Comparison of ENCODE assay signal across 1 cellular context in genomic region chr17:42517516-42517915, GRCh38.
TF ChIP-seq lines count a peak whose summit lies in the region.

No MANE protein-coding gene starts in this region.

TF ChIP-seq in HepG2, 621 proteins besides CTCF, POLR2A, EP300 and RAD21 (continues in another document):
- no peak for TF ChIP-seq SUZ12 (IDR thresholded peaks at IDR 0.05; ENCODE audit: low read depth, low read length)
- TF ChIP-seq HMGA1 (CRISPR knock-in tag; conservative IDR thresholded peaks at IDR 0.05), result no peak
- TF ChIP-seq REXO4 (CRISPR knock-in tag; IDR thresholded peaks at IDR 0.05; ENCODE audit: borderline replicate concordance), result no peak
- no peak for TF ChIP-seq NBN (conservative IDR thresholded peaks at IDR 0.05)
- no peak for TF ChIP-seq ZFYVE20 (CRISPR knock-in tag; IDR thresholded peaks at IDR 0.05; ENCODE audit: borderline replicate concordance, low read depth)
- no peak for TF ChIP-seq CHCHD3 (CRISPR knock-in tag; IDR thresholded peaks at IDR 0.05)
- no peak for TF ChIP-seq ZNF484 (CRISPR knock-in tag; IDR thresholded peaks at IDR 0.05; ENCODE audit: borderline replicate concordance, low read depth)
- TF ChIP-seq SKIL (CRISPR knock-in tag; IDR thresholded peaks at IDR 0.05; ENCODE audit: borderline replicate concordance), result no peak
- TF ChIP-seq RBM22 (optimal IDR thresholded peaks at IDR 0.05; ENCODE audit: low read length), result peak; percentile 90
- TF ChIP-seq MXD1 (CRISPR knock-in tag; IDR thresholded peaks at IDR 0.05), result no peak
- TF ChIP-seq RFXAP (CRISPR knock-in tag; IDR thresholded peaks at IDR 0.05; ENCODE audit: borderline replicate concordance), result peak; percentile 49; the same call in 1 of the 2 replicates
- TF ChIP-seq NAIF1 (CRISPR knock-in tag; IDR thresholded peaks at IDR 0.05; ENCODE audit: borderline replicate concordance), result no peak
- no peak for TF ChIP-seq KDM6A (CRISPR knock-in tag; IDR thresholded peaks at IDR 0.05; ENCODE audit: low read depth)
- TF ChIP-seq ZNF263 (CRISPR knock-in tag; IDR thresholded peaks at IDR 0.05), result 0 out of 2 replicates have a peak, but pooled peaks have one; percentile 23
- TF ChIP-seq ZNF770 (CRISPR knock-in tag; IDR thresholded peaks at IDR 0.05), result peak; percentile 37; the same call in 1 of the 2 replicates
- TF ChIP-seq ISL2 (CRISPR knock-in tag; IDR thresholded peaks at IDR 0.05), result no peak
- no peak for TF ChIP-seq FOXK2 (IDR thresholded peaks at IDR 0.05)
- TF ChIP-seq MXD4 (CRISPR knock-in tag; IDR thresholded peaks at IDR 0.05), result peak; percentile 50; the same call in 1 of the 2 replicates
- TF ChIP-seq GTF3A (CRISPR knock-in tag; conservative IDR thresholded peaks at IDR 0.05), result no peak; the same call in 1 of the 2 replicates
- no peak for TF ChIP-seq ZNF496 (CRISPR knock-in tag; IDR thresholded peaks at IDR 0.05; ENCODE audit: insufficient replicate concordance)
- TF ChIP-seq ZC3H13 (CRISPR knock-in tag; IDR thresholded peaks at IDR 0.05), result no peak
- TF ChIP-seq ZNF362 (CRISPR knock-in tag; IDR thresholded peaks at IDR 0.05; ENCODE audit: borderline replicate concordance), result peak; percentile 53; the same call in 1 of the 2 replicates
- TF ChIP-seq PHB2 (IDR thresholded peaks at IDR 0.05; ENCODE audit: partially characterized antibody), result no peak
- TF ChIP-seq ZBTB43 (CRISPR knock-in tag; conservative IDR thresholded peaks at IDR 0.05), result peak; percentile 27; the same call in 1 of the 2 replicates
- TF ChIP-seq ZNF570 (CRISPR knock-in tag; IDR thresholded peaks at IDR 0.05; ENCODE audit: borderline replicate concordance), result no peak
- no peak for TF ChIP-seq YEATS2 (CRISPR knock-in tag; IDR thresholded peaks at IDR 0.05; ENCODE audit: borderline replicate concordance)
- no peak for TF ChIP-seq ZNF773 (CRISPR knock-in tag; IDR thresholded peaks at IDR 0.05; ENCODE audit: borderline replicate concordance)
- TF ChIP-seq CREB3 (CRISPR knock-in tag; IDR thresholded peaks at IDR 0.05), result no peak
- peak; percentile 42; the same call in 1 of the 2 replicates for TF ChIP-seq HINFP (CRISPR knock-in tag; IDR thresholded peaks at IDR 0.05; ENCODE audit: low read depth)
- no peak for TF ChIP-seq ZNF777 (CRISPR knock-in tag; IDR thresholded peaks at IDR 0.05)
- no peak for TF ChIP-seq ZHX2 (IDR thresholded peaks at IDR 0.05; ENCODE audit: low read depth)
- TF ChIP-seq ZHX2 (CRISPR knock-in tag; IDR thresholded peaks at IDR 0.05; ENCODE audit: borderline replicate concordance), result 0 out of 2 replicates have a peak, but pooled peaks have one; percentile 63
- TF ChIP-seq ZNF335 (CRISPR knock-in tag; IDR thresholded peaks at IDR 0.05), result no peak
- no peak for TF ChIP-seq HCFC1 (IDR thresholded peaks at IDR 0.05; ENCODE audit: low read depth, low read length)
- no peak for TF ChIP-seq NFIB (CRISPR knock-in tag; IDR thresholded peaks at IDR 0.05; ENCODE audit: borderline replicate concordance)
- TF ChIP-seq ZNF33A (CRISPR knock-in tag; IDR thresholded peaks at IDR 0.05; ENCODE audit: borderline replicate concordance), result no peak
- no peak for TF ChIP-seq ZNF33B (CRISPR knock-in tag; IDR thresholded peaks at IDR 0.05)
- TF ChIP-seq ZNF383 (CRISPR knock-in tag; IDR thresholded peaks at IDR 0.05; ENCODE audit: borderline replicate concordance), result peak; percentile 67; the same call in 1 of the 2 replicates
- TF ChIP-seq ZKSCAN8 (CRISPR knock-in tag; IDR thresholded peaks at IDR 0.05; ENCODE audit: borderline replicate concordance), result peak; percentile 43; the same call in 1 of the 2 replicates
- TF ChIP-seq ZNF747 (CRISPR knock-in tag; IDR thresholded peaks at IDR 0.05; ENCODE audit: borderline replicate concordance), result no peak
- no peak for TF ChIP-seq MATR3 (CRISPR knock-in tag; IDR thresholded peaks at IDR 0.05)
- no peak for TF ChIP-seq ZNF577 (CRISPR knock-in tag; IDR thresholded peaks at IDR 0.05; ENCODE audit: borderline replicate concordance, low read depth)
- no peak for TF ChIP-seq ZNF503 (CRISPR knock-in tag; IDR thresholded peaks at IDR 0.05)
- no peak for TF ChIP-seq NFE2 (CRISPR knock-in tag; IDR thresholded peaks at IDR 0.05)
- TF ChIP-seq ZNF468 (CRISPR knock-in tag; IDR thresholded peaks at IDR 0.05), result no peak
- no peak for TF ChIP-seq ZNF432 (CRISPR knock-in tag; IDR thresholded peaks at IDR 0.05; ENCODE audit: borderline replicate concordance)
- no peak for TF ChIP-seq DPF2 (CRISPR knock-in tag; IDR thresholded peaks at IDR 0.05; ENCODE audit: borderline replicate concordance, low read depth)
- no peak for TF ChIP-seq ZNF317 (CRISPR knock-in tag; IDR thresholded peaks at IDR 0.05)
- no peak for TF ChIP-seq DBP (CRISPR knock-in tag; IDR thresholded peaks at IDR 0.05; ENCODE audit: not compliant biosample characterization)
- TF ChIP-seq SMAD1 (CRISPR knock-in tag; IDR thresholded peaks at IDR 0.05; ENCODE audit: borderline replicate concordance, low read depth), result no peak
